26 cellular contexts compared by ENCODE assay signal in genomic region chr20:50786703-50787102, GRCh38.
"Had no signal": no experiment of that assay in that cellular context is flagged by ENCODE, and none has a peak within 500 bp of the region (broad histone marks: within the 10 kb centered on the region; RNA-seq: fewer than 3 reads in every experiment).

No MANE protein-coding gene starts in this region.

- H3K4me2 ChIP-seq: smooth muscle cell had no signal

- ATAC-seq: activated CD4-positive, alpha-beta T cell treated with anti-CD3 and anti-CD28 coated beads for 36 hours; activated T-cell treated with anti-CD3 and anti-CD28 coated beads, Interleukin-2, amount 50 U/mL, for 72 hours; esophagus mucosa; left colon; natural killer cell; upper lobe of right lung had no signal

- H3K27me3 Mint-ChIP-seq: activated CD4-positive, alpha-beta T cell treated with anti-CD3 and anti-CD28 coated beads for 36 hours had no signal

- H3K4me3 ChIP-seq: adrenal gland, ascending aorta, cardiac muscle cell, smooth muscle cell, suprapubic skin, tibial artery, upper lobe of right lung had no signal

- H3K9me3 Mint-ChIP-seq: activated naive CD4-positive, alpha-beta T cell treated with anti-CD3 and anti-CD28 coated beads for 36 hours; activated naive CD8-positive, alpha-beta T cell treated with anti-CD3 and anti-CD28 coated beads for 36 hours; activated T-cell treated with anti-CD3 and anti-CD28 coated beads, Interleukin-2, amount 50 U/mL, for 72 hours; brain; natural killer cell had no signal

- H3K36me3 ChIP-seq: adrenal gland, ascending aorta, cardiac muscle cell, suprapubic skin, tibial artery, upper lobe of right lung had no signal

- DNase-seq: activated CD4-positive, alpha-beta T cell treated with anti-CD3 and anti-CD28 coated beads for 36 hours; activated CD4-positive, alpha-beta T cell treated with anti-CD3 and anti-CD28 coated beads, Interleukin-2, amount 50 U/mL, for 4 hours; activated CD4-positive, CD25-positive, alpha-beta regulatory T cell; activated naive CD4-positive, alpha-beta T cell treated with anti-CD3 and anti-CD28 coated beads for 36 hours; activated naive CD8-positive, alpha-beta T cell treated with anti-CD3 and anti-CD28 coated beads for 36 hours; activated T-cell treated with anti-CD3 and anti-CD28 coated beads for 4 hours; activated T-cell treated with anti-CD3 and anti-CD28 coated beads, Interleukin-2, amount 50 U/mL, for 72 hours; adrenal gland; cortex of kidney; foreskin fibroblast; head of caudate nucleus; hippocampal formation; left colon; natural killer cell; stimulated activated CD4-positive, alpha-beta T cell treated with anti-CD3 and anti-CD28 coated beads, Interleukin-15, amount 100 ng/mL, for 24 hours; stimulated activated CD4-positive, alpha-beta T cell treated with anti-CD3 and anti-CD28 coated beads, Interleukin-2, amount 100 ng/mL, for 24 hours; stimulated activated naive CD4-positive, alpha-beta T cell; T-helper 1 cell; tibial artery; upper lobe of right lung had no signal

- H3K27ac Mint-ChIP-seq: activated CD4-positive, alpha-beta T cell treated with anti-CD3 and anti-CD28 coated beads for 36 hours; activated naive CD4-positive, alpha-beta T cell treated with anti-CD3 and anti-CD28 coated beads for 36 hours; activated naive CD8-positive, alpha-beta T cell treated with anti-CD3 and anti-CD28 coated beads for 36 hours; activated T-cell treated with anti-CD3 and anti-CD28 coated beads, Interleukin-2, amount 50 U/mL, for 72 hours; natural killer cell had no signal

- H3K36me3 Mint-ChIP-seq: activated naive CD8-positive, alpha-beta T cell treated with anti-CD3 and anti-CD28 coated beads for 36 hours; brain; natural killer cell had no signal

- H3K27ac ChIP-seq: adrenal gland, ascending aorta, cardiac muscle cell, suprapubic skin, tibial artery, upper lobe of right lung had no signal

- H3K4me3 Mint-ChIP-seq: activated CD4-positive, alpha-beta T cell treated with anti-CD3 and anti-CD28 coated beads for 36 hours; activated naive CD4-positive, alpha-beta T cell treated with anti-CD3 and anti-CD28 coated beads for 36 hours; activated naive CD8-positive, alpha-beta T cell treated with anti-CD3 and anti-CD28 coated beads for 36 hours; activated T-cell treated with anti-CD3 and anti-CD28 coated beads, Interleukin-2, amount 50 U/mL, for 72 hours; brain; natural killer cell had no signal

- H3K27me3 ChIP-seq: adrenal gland, ascending aorta, cardiac muscle cell, suprapubic skin, upper lobe of right lung had no signal

- H3K9me3 ChIP-seq: adrenal gland, ascending aorta, suprapubic skin, tibial artery, upper lobe of right lung had no signal
